8 cellular contexts compared by ENCODE assay signal in genomic region chr7:151245360-151246160, GRCh38. TPM values are rescaled to one million over a fixed set of nuclear protein-coding genes. Genes with fewer than 3 reads are reported as not detected.
A peak's percentile ranks its signal among the peaks of the same experiment; 100 is the strongest.
DNase-seq lines count a peak whose midpoint lies in the region; ATAC-seq and TF ChIP-seq lines count a peak whose summit lies in the region.

No MANE protein-coding gene starts in this region.

- peaks cover 39% of the 10 kb centered on the region for H3K79me2 ChIP-seq in hepatocyte

- no peaks in the 10 kb centered on the region for H3K36me3 ChIP-seq in hepatocyte (replicated peaks; ENCODE audit: insufficient read depth, low read depth)

- no peaks in the 10 kb centered on the region for H3K36me3 Mint-ChIP-seq in activated naive CD8-positive, alpha-beta T cell treated with anti-CD3 and anti-CD28 coated beads for 36 hours

- no peaks in the 10 kb centered on the region for H3K9me3 ChIP-seq in hepatocyte (ENCODE audit: low read depth)

- no peak overlapping the region for H2AFZ ChIP-seq in hepatocyte

- H3K4me1 Mint-ChIP-seq in activated naive CD8-positive, alpha-beta T cell treated with anti-CD3 and anti-CD28 coated beads for 36 hours, result peaks cover 39% of the 10 kb centered on the region

- H3K4me2 ChIP-seq in hepatocyte, result peak overlapping the region; percentile 93

- H3K27ac ChIP-seq in hepatocyte, result peak overlapping the region; percentile 17

- H3K27me3 ChIP-seq in hepatocyte, result no peaks in the 10 kb centered on the region

- H3K4me3 ChIP-seq in hepatocyte, result peak overlapping the region; percentile 10

- no peak overlapping the region for H3K27ac Mint-ChIP-seq in activated naive CD8-positive, alpha-beta T cell treated with anti-CD3 and anti-CD28 coated beads for 36 hours

- peaks cover 15% of the 10 kb centered on the region for H4K20me1 ChIP-seq in hepatocyte (ENCODE audit: insufficient read depth, poor library complexity, severe bottlenecking)

- DNase-seq in AG20443 (ENCODE audit: low spot score) (peak; percentile 84), SHP77 (lab: John Stamatoyannopoulos, UW) (peak; percentile 41 to 47), hepatocyte (ENCODE audit: low spot score) (peak; percentile 83)
- DNase-seq in activated naive CD8-positive, alpha-beta T cell treated with anti-CD3 and anti-CD28 coated beads for 36 hours, result peak; percentile 78
- DNase-seq in stimulated activated CD4-positive, alpha-beta T cell treated with anti-CD3 and anti-CD28 coated beads, Interleukin-15, amount 100 ng/mL, for 1 hour (ENCODE audit: low read depth in 1 of 2, low spot score in 1 of 2), result peak; percentile 36 to 49

- H3K27me3 Mint-ChIP-seq in activated naive CD8-positive, alpha-beta T cell treated with anti-CD3 and anti-CD28 coated beads for 36 hours, result peaks cover 43% of the 10 kb centered on the region

- peak; percentile 47 for ATAC-seq in GM21390 (IDR thresholded peaks at IDR 0.05; ENCODE audit: unreplicated experiment)
- ATAC-seq in GM19324 (IDR thresholded peaks at IDR 0.05; ENCODE audit: low FRiP score, unreplicated experiment), result no peak
- ATAC-seq in GM21825 (IDR thresholded peaks at IDR 0.05; ENCODE audit: unreplicated experiment), result no peak

- H3K9me3 Mint-ChIP-seq in activated naive CD8-positive, alpha-beta T cell treated with anti-CD3 and anti-CD28 coated beads for 36 hours, result no peaks in the 10 kb centered on the region

- H3K4me1 ChIP-seq in hepatocyte (ENCODE audit: insufficient read depth), result peaks cover 45% of the 10 kb centered on the region

- H3K9me2 ChIP-seq in hepatocyte (replicated peaks; ENCODE audit: insufficient read depth), result no peaks in the 10 kb centered on the region

- WGBS in hepatocyte (ENCODE audit: low lambda C conversion rate, missing lambda C conversion rate), result 11% methylated on average over 26 of the region's 60 CpGs

- peak; percentile 70 for TF ChIP-seq CTCF in hepatocyte (IDR thresholded peaks at IDR 0.05; ENCODE audit: poor library complexity)

- H3K4me3 Mint-ChIP-seq in activated naive CD8-positive, alpha-beta T cell treated with anti-CD3 and anti-CD28 coated beads for 36 hours, result no peak overlapping the region

RNA-seq across cellular contexts. Expression of gene SMARCD3, which starts 2.9 kb away (rescaled TPM):
- total RNA-seq in activated naive CD8-positive, alpha-beta T cell treated with anti-CD3 and anti-CD28 coated beads for 36 hours, result 1 to 10 TPM; 4.1 to 4.3 TPM
- total RNA-seq in hepatocyte, result 38.0 and 42.4 TPM in 2 replicates
- 73.1 and 111 TPM in 2 replicates for polyA plus RNA-seq in hepatocyte

RNA-seq across cellular contexts. Expression of gene CHPF2, which starts 13.3 kb away (rescaled TPM):
- 10 to 100 TPM; 24.5 to 25.1 TPM for total RNA-seq in activated naive CD8-positive, alpha-beta T cell treated with anti-CD3 and anti-CD28 coated beads for 36 hours
- 36.9 and 51.0 TPM in 2 replicates for total RNA-seq in hepatocyte
- 68.2 and 70.0 TPM in 2 replicates for polyA plus RNA-seq in hepatocyte

RNA-seq across cellular contexts. Expression of gene ABCF2, which starts 18.6 kb away (rescaled TPM):
- 10 to 100 TPM; 85.2 to 87.5 TPM for total RNA-seq in activated naive CD8-positive, alpha-beta T cell treated with anti-CD3 and anti-CD28 coated beads for 36 hours
- 35.3 and 35.8 TPM in 2 replicates for total RNA-seq in hepatocyte
- polyA plus RNA-seq in hepatocyte, result 25.6 and 32.9 TPM in 2 replicates

RNA-seq across cellular contexts. Expression of gene H2BK1, which starts 35.3 kb away (rescaled TPM):
- not detected for total RNA-seq in activated naive CD8-positive, alpha-beta T cell treated with anti-CD3 and anti-CD28 coated beads for 36 hours
- not detected in 2 replicates for total RNA-seq in hepatocyte
- not detected in 2 replicates for polyA plus RNA-seq in hepatocyte

RNA-seq across cellular contexts. Expression of gene ASB10, which starts 58.5 kb away (rescaled TPM):
- total RNA-seq in activated naive CD8-positive, alpha-beta T cell treated with anti-CD3 and anti-CD28 coated beads for 36 hours, result not detected
- total RNA-seq in hepatocyte, result not detected in 2 replicates
- polyA plus RNA-seq in hepatocyte, result not detected in 2 replicates
